1 cellular context compared by ENCODE assay signal in the genomic region with DNA sequence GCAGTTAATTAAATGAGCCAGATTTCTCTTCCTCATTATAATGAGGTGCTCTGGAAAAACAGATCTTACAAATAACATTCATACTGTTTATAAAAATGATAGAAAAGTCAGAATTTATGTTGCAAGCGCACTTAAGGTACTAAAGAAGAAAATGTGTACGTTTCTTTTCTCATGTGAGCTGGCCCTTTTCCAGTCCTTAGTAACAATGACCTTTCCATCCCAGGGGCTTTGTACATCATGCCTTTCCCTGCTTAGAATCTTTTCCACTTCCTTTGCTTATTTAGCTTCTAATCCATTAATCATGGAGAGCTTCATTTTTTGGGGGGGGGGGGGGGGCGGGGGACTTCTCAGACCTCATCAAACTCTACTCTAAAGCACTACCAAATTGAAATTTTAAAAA.
TF ChIP-seq lines count a peak whose summit lies in the region.

No MANE protein-coding gene starts in this region.

TF ChIP-seq in endothelial cell of umbilical vein, 7 proteins besides CTCF, POLR2A, EP300 and RAD21:
- TF ChIP-seq, protein P1, sequence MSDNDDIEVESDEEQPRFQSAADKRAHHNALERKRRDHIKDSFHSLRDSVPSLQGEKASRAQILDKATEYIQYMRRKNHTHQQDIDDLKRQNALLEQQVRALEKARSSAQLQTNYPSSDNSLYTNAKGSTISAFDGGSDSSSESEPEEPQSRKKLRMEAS (IDR thresholded peaks at IDR 0.05; ENCODE audit: insufficient read depth, insufficient read length) = no peak
- TF ChIP-seq POLR2AphosphoS5 (IDR thresholded peaks at IDR 0.05; ENCODE audit: insufficient read depth, low read depth, low read length) = no peak
- no peak for TF ChIP-seq EZH2 (IDR thresholded peaks at IDR 0.05; ENCODE audit: borderline replicate concordance, low read depth, low read length, severe bottlenecking)
- no peak for TF ChIP-seq MYC (IDR thresholded peaks at IDR 0.05; ENCODE audit: low read depth, low read length)
- TF ChIP-seq GATA2 (IDR thresholded peaks at IDR 0.05; ENCODE audit: insufficient read depth, insufficient read length, low read depth, low read length) = no peak
- no peak for TF ChIP-seq JUN (IDR thresholded peaks at IDR 0.05; ENCODE audit: borderline replicate concordance, insufficient read depth, insufficient read length, low read depth)
- no peak for TF ChIP-seq FOS (IDR thresholded peaks at IDR 0.05; ENCODE audit: borderline replicate concordance, insufficient read depth, low read length)
